In the genomic region with DNA sequence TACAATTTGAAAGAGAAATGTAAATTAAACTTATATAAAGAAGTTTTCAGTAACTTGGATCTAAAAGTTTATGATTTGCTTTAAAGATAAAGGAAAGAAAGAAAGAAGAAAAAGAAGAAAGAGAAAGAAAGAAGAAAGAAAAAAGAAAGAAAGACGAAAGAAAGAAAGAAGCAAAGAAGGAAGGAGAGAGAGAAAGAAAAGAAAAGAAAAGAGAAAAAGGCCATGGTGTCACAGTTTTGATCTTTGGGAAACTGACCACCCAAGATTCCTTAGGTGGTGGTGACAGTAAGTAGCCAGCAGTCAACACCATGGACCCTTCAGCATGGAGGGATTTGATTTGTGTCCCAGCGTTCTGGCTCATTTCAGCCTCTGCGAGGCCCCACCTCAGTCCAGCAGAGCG, we compare ENCODE assay signal across 1 cellular context.
TF ChIP-seq lines count a peak whose summit lies in the region.

No MANE protein-coding gene starts in this region.

TF ChIP-seq in K562, 482 proteins besides CTCF, POLR2A, EP300 and RAD21:
- TF ChIP-seq, protein P1, sequence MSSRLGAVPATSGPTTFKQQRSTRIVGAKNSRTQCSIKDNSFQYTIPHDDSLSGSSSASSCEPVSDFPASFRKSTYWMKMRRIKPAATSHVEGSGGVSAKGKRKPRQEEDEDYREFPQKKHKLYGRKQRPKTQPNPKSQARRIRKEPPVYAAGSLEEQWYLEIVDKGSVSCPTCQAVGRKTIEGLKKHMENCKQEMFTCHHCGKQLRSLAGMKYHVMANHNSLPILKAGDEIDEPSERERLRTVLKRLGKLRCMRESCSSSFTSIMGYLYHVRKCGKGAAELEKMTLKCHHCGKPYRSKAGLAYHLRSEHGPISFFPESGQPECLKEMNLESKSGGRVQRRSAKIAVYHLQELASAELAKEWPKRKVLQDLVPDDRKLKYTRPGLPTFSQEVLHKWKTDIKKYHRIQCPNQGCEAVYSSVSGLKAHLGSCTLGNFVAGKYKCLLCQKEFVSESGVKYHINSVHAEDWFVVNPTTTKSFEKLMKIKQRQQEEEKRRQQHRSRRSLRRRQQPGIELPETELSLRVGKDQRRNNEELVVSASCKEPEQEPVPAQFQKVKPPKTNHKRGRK (tag; IDR thresholded peaks at IDR 0.05): peak; percentile 91
